In genomic region chr18:21703241-21703820, GRCh38 we compare ENCODE assay signal across 8 cellular contexts. TPM values are rescaled to one million over a fixed set of nuclear protein-coding genes. Genes with fewer than 3 reads are reported as not detected.
DNase-seq lines count a peak whose midpoint lies in the region; ATAC-seq and TF ChIP-seq lines count a peak whose summit lies in the region.

No MANE protein-coding gene starts in this region.

- peaks cover 45% of the 10 kb centered on the region for H3K4me1 ChIP-seq in OCI-LY7 (ENCODE audit: insufficient read depth, low read length, poor library complexity, severe bottlenecking)
- H3K4me1 ChIP-seq in breast epithelium, result no peaks in the 10 kb centered on the region
- peaks cover 4 to 11% of the 10 kb centered on the region in 2 donors for H3K4me1 ChIP-seq in thoracic aorta (ENCODE audit: control insufficient read depth in 1 of 2, low read depth in 2 of 2)

- BruUV-seq in OCI-LY7 (replicated peaks; lab: Mats Ljungman, UMichigan), result TSS peak; percentile 75

- peaks cover 62% of the 10 kb centered on the region for H3K79me2 ChIP-seq in OCI-LY7 (ENCODE audit: insufficient read depth, low read depth, low read length)

- no peaks in the 10 kb centered on the region for H3K9me2 ChIP-seq in OCI-LY7 (ENCODE audit: insufficient read depth, low read length)

- H3K27ac ChIP-seq in C4-2B, result peak overlapping the region; percentile 81
- peak overlapping the region; percentile 95 for H3K27ac ChIP-seq in OCI-LY7 (ENCODE audit: low read depth, low read length, poor library complexity, severe bottlenecking)
- H3K27ac ChIP-seq in breast epithelium, result peak overlapping the region; percentile 89 to 92
- peak overlapping the region; percentile 96 to 97 for H3K27ac ChIP-seq in thoracic aorta

- POLR2A ChIA-PET in OCI-LY7 (lab: Charles Lee), result interaction anchor here (0.6 to 5.2 kb wide), 9 partner anchors 20 to 1369 kb away, joined by 3 to 50 read pairs (median 4); partner anchors contain the start of genes ESCO1 and MIB1

- H3K36me3 ChIP-seq in OCI-LY7 (ENCODE audit: insufficient read depth, low read length) (peaks cover 68% of the 10 kb centered on the region), breast epithelium (no peaks in the 10 kb centered on the region), thoracic aorta (no peaks in the 10 kb centered on the region)

- CTCF ChIA-PET in OCI-LY7 (lab: Charles Lee; ENCODE audit: unreplicated experiment), result no interaction called here

- H3K9me3 ChIP-seq in OCI-LY7 (ENCODE audit: low read length) (no peaks in the 10 kb centered on the region), breast epithelium (no peaks in the 10 kb centered on the region), thoracic aorta (no peaks in the 10 kb centered on the region)

- H4K20me1 ChIP-seq in OCI-LY7 (ENCODE audit: insufficient read depth, low read length), result 0 out of 2 replicates have a peak, but pooled peaks cover 6% of the 10 kb centered on the region

- intact Hi-C loops in OCI-LY7 (cut with micrococcal nuclease; ENCODE audit: unreplicated experiment) (loop anchor here (2.0 to 5.0 kb wide), 2 partner anchors 19 to 101 kb away; partner anchors contain the start of gene ESCO1), breast epithelium (cut with DNase I; ENCODE audit: low total_unique reads) (no loop called here)

- H2AFZ ChIP-seq in OCI-LY7 (ENCODE audit: low read length), result peak overlapping the region; percentile 15; the same call in 1 of the 2 replicates

- H3K27me3 ChIP-seq in breast epithelium (no peaks in the 10 kb centered on the region), thoracic aorta (replicated peaks; ENCODE audit: insufficient read depth) (no peaks in the 10 kb centered on the region)

- peak; percentile 87 for DNase-seq in OCI-LY7 (ENCODE audit: low spot score)
- DNase-seq in breast epithelium (ENCODE audit: low spot score in 2 of 2), result no peak
- peak; percentile 38 for DNase-seq in medulla oblongata (ENCODE audit: extremely low spot score)
- DNase-seq in thoracic aorta (ENCODE audit: low spot score), result no peak
- DNase-seq in COLO829 (ENCODE audit: low spot score), result no peak

- H3K4me3 ChIP-seq in OCI-LY7 (ENCODE audit: low read depth, low read length, poor library complexity, severe bottlenecking), result peak overlapping the region; percentile 92
- H3K4me3 ChIP-seq in breast epithelium, result peak overlapping the region; percentile 77 to 88 (median 83)
- H3K4me3 ChIP-seq in thoracic aorta, result peak overlapping the region; percentile 91

- TF ChIP-seq CTCF in C4-2B (conservative IDR thresholded peaks at IDR 0.05) (no peak), OCI-LY7 (conservative IDR thresholded peaks at IDR 0.05; ENCODE audit: low read length) (no peak), breast epithelium (IDR thresholded peaks at IDR 0.05) (no peak), thoracic aorta (IDR thresholded peaks at IDR 0.05) (no peak)

- peak overlapping the region; percentile 94 for H3K4me2 ChIP-seq in OCI-LY7 (ENCODE audit: low read length)

- peak; percentile 18 for ATAC-seq in GM21528 (IDR thresholded peaks at IDR 0.05; ENCODE audit: low FRiP score, unreplicated experiment)
- no peak for ATAC-seq in thoracic aorta (ENCODE audit: insufficient number of reproducible peaks, low FRiP score, low read depth)
- ATAC-seq in HG03108 (IDR thresholded peaks at IDR 0.05; ENCODE audit: unreplicated experiment), result no peak

- no peak for TF ChIP-seq POLR2A in breast epithelium (IDR thresholded peaks at IDR 0.05)

RNA-seq across cellular contexts. Expression of gene ABHD3, which starts 1.2 kb away (rescaled TPM):
- 126 and 154 TPM in 2 replicates for total RNA-seq in OCI-LY7 (2014; rRNA removed; shearing (Covaris generic))
- total RNA-seq in OCI-LY7 (2022) (169 and 185 TPM in 2 replicates), breast epithelium (10 to 100 TPM; 12.6 to 16.2 (median 13.1) TPM), thoracic aorta (10 to 100 TPM in 1 of 2 donors, 1 to 10 TPM in 1; 8.5 to 14.4 TPM)

RNA-seq across cellular contexts. Expression of gene MIB1, which starts 37.3 kb away (rescaled TPM):
- 40.5 and 51.6 TPM in 2 replicates for total RNA-seq in OCI-LY7 (2014; rRNA removed; shearing (Covaris generic))
- total RNA-seq in OCI-LY7 (2022) (81.6 and 84.5 TPM in 2 replicates), breast epithelium (10 to 100 TPM; 35.0 to 55.2 (median 37.7) TPM), thoracic aorta (10 to 100 TPM; 37.9 to 53.6 TPM)

Comparison
In these comparisons a context has a peak if more than half of its experiments do, and no peak if none do; other contexts are left out.
1. DNase-seq: peak in OCI-LY7 (single experiment) and medulla oblongata (single experiment); none in breast epithelium (0 of 2), thoracic aorta (single experiment) and COLO829 (single experiment).
2. RNA of gene ABHD3, which starts 1.2 kb away (total RNA-seq): 126 to 185 TPM in OCI-LY7; 8.5 to 14.4 TPM in thoracic aorta and 12.6 to 16.2 TPM in breast epithelium; every median in the first group is over 4 times any median in the second.
3. Peak in every context shown above with its lines, with median percentiles within 50 percentile points of each other: H3K27ac ChIP-seq and H3K4me3 ChIP-seq.